Comparison of ENCODE assay signal across 29 cellular contexts in genomic region chr7:1071731-1072254, GRCh38.
"Had no signal": no experiment of that assay in that cellular context is flagged by ENCODE, and none has a peak within 500 bp of the region (broad histone marks: within the 10 kb centered on the region; RNA-seq: fewer than 3 reads in every experiment).

No MANE protein-coding gene starts in this region.

- H3K27ac Mint-ChIP-seq: natural killer cell; nephron progenitor cell; progenitor cell of endocrine pancreas; stimulated activated memory B cell treated with anti-CD40 and anti-IgM and Interleukin-4, amounts not matched to agents 10 μg/mL and 1 μg/mL and 100 μg/mL, for 72 hours; stimulated activated naive CD8-positive, alpha-beta T cell treated with anti-CD3 and anti-CD28 coated beads, Interleukin-15, amount 100 ng/mL, for 72 hours had no signal

- H3K27ac ChIP-seq: left lung, lower lobe of right lung, neural progenitor cell, ovary, right atrium auricular region, right lobe of liver, tibial nerve, vagina had no signal

- FAIRE-seq: islet of Langerhans, kidney had no signal

- H3K36me3 Mint-ChIP-seq: immature natural killer cell, naive B cell, natural killer cell, neural progenitor cell, type B pancreatic cell had no signal

- H3K4me2 ChIP-seq: neural progenitor cell, smooth muscle cell had no signal

- H3K36me3 ChIP-seq: left lung, lower lobe of right lung, neural progenitor cell, ovary, right atrium auricular region, right lobe of liver, tibial nerve, vagina had no signal

- H3K9me3 Mint-ChIP-seq: immature natural killer cell; mesothelial cell of epicardium; naive B cell; natural killer cell; stimulated activated memory B cell treated with anti-CD40 and anti-IgM and Interleukin-4, amounts not matched to agents 10 μg/mL and 1 μg/mL and 100 μg/mL, for 72 hours; type B pancreatic cell had no signal

- H2AFZ ChIP-seq: neural progenitor cell had no signal

- H3K9ac ChIP-seq: neural progenitor cell had no signal

- H3K4me1 ChIP-seq: left lung, right lobe of liver had no signal

- ATAC-seq: left colon; left lung; lower lobe of right lung; natural killer cell; stimulated activated memory B cell treated with anti-CD40 and anti-IgM and Interleukin-4, amounts not matched to agents 10 μg/mL and 1 μg/mL and 100 μg/mL, for 72 hours; stimulated activated naive CD8-positive, alpha-beta T cell treated with anti-CD3 and anti-CD28 coated beads, Interleukin-15, amount 100 ng/mL, for 72 hours had no signal

- H3K4me3 Mint-ChIP-seq: immature natural killer cell; mesothelial cell of epicardium; naive B cell; natural killer cell; stimulated activated memory B cell treated with anti-CD40 and anti-IgM and Interleukin-4, amounts not matched to agents 10 μg/mL and 1 μg/mL and 100 μg/mL, for 72 hours; stimulated activated naive CD8-positive, alpha-beta T cell treated with anti-CD3 and anti-CD28 coated beads, Interleukin-15, amount 100 ng/mL, for 72 hours; type B pancreatic cell had no signal

- H3K9me3 ChIP-seq: left lung, lower lobe of right lung, ovary, right atrium auricular region, right lobe of liver, tibial nerve, vagina had no signal

- H3K4me3 ChIP-seq: left lung, lower lobe of right lung, neural progenitor cell, ovary, right atrium auricular region, right lobe of liver, smooth muscle cell, tibial nerve, vagina had no signal

- H3K27me3 Mint-ChIP-seq: progenitor cell of endocrine pancreas; stimulated activated naive CD8-positive, alpha-beta T cell treated with anti-CD3 and anti-CD28 coated beads, Interleukin-15, amount 100 ng/mL, for 72 hours; type B pancreatic cell had no signal

- H3K27me3 ChIP-seq: left lung, neural progenitor cell, ovary, right atrium auricular region, right lobe of liver, tibial nerve, vagina had no signal

- H3K4me1 Mint-ChIP-seq: stimulated activated naive CD8-positive, alpha-beta T cell treated with anti-CD3 and anti-CD28 coated beads, Interleukin-15, amount 100 ng/mL, for 72 hours had no signal

- DNase-seq: hippocampal formation; immature natural killer cell; kidney; left colon; left lung; lower lobe of right lung; mesendoderm; naive B cell; natural killer cell; nephron progenitor cell; ovary; right lobe of liver; stimulated activated CD4-positive, alpha-beta T cell treated with anti-CD3 and anti-CD28 coated beads, Interleukin-1b, Interleukin-23, amount 100 ng/mL, for 48 hours; stimulated activated CD4-positive, alpha-beta T cell treated with anti-CD3 and anti-CD28 coated beads, Interleukin-2, amount 100 ng/mL, for 48 hours; stimulated activated CD4-positive, alpha-beta T cell treated with anti-CD3 and anti-CD28 coated beads, Interleukin-4, amount 100 ng/mL, for 4 hours; stimulated activated CD8-positive, alpha-beta memory T cell treated with anti-CD3 and anti-CD28 coated beads, Interleukin-4, amount 100 ng/mL, for 48 hours; stimulated activated naive CD4-positive, alpha-beta T cell treated with Interleukin-2 at 50 U/mL for 16 hours; stimulated activated naive CD8-positive, alpha-beta T cell treated with anti-CD3 and anti-CD28 coated beads, Interleukin-15, amount 100 ng/mL, for 72 hours; substantia nigra had no signal
